In the genomic region with DNA sequence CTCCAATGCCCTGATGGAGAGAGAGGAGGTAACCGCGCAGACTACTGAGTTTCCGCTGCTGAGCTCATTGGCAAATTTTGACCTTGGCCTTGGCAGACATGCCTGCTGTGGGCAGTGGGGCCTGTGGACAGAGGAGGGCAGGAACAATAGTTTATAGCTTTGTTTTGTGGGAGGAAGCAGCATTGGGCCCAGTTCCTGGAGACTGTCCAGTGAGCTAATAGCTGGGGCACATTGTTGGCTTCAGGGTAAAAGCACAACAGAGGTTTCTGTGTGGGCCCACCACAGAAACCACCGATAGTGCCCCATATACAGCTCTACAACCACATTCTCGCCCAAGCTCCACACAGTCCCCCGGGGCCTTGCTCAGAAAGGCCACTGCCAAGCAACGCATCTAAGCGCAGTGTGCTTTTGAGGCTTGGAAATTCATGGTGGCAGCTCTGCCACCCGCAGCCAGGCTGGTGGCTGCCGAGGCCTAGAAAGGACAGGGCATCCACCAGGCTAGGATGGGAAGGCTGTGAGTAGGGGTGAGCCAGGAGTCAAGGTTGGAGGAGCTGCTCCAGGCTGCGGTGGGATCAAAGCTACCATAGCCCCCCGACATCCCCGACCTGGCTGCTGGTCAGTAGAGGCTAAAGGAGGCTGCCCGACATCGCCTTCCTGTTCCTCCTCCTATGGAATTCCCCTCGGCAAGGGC, we compare ENCODE assay signal across 1 cellular context.
TF ChIP-seq lines count a peak whose summit lies in the region.

No MANE protein-coding gene starts in this region.

TF ChIP-seq in SK-N-SH, 30 proteins besides CTCF, POLR2A, EP300 and RAD21 (continued from another document):
- no peak for TF ChIP-seq RCOR1 (IDR thresholded peaks at IDR 0.05; ENCODE audit: low read length)
- no peak for TF ChIP-seq YY1 (IDR thresholded peaks at IDR 0.05; ENCODE audit: low read depth)
- no peak for TF ChIP-seq EZH2phosphoT487 (IDR thresholded peaks at IDR 0.05; ENCODE audit: borderline replicate concordance, low read depth)
- TF ChIP-seq TEAD4 (IDR thresholded peaks at IDR 0.05; ENCODE audit: borderline replicate concordance, insufficient read depth), result no peak
- no peak for TF ChIP-seq CHD2 (IDR thresholded peaks at IDR 0.05; ENCODE audit: low read length, partially characterized antibody)
- TF ChIP-seq MXI1 (IDR thresholded peaks at IDR 0.05; ENCODE audit: low read depth, low read length), result no peak
- TF ChIP-seq ELF1 (IDR thresholded peaks at IDR 0.05), result no peak
- no peak for TF ChIP-seq TAF1 (IDR thresholded peaks at IDR 0.05; ENCODE audit: borderline replicate concordance, low read depth, low read length)
- no peak for TF ChIP-seq SIN3A (IDR thresholded peaks at IDR 0.05; ENCODE audit: borderline replicate concordance, low read depth, low read length)
- no peak for TF ChIP-seq NRF1 (IDR thresholded peaks at IDR 0.05; ENCODE audit: low read depth, low read length)
- TF ChIP-seq GATA2 (CRISPR knock-in tag; IDR thresholded peaks at IDR 0.05), result no peak
- TF ChIP-seq, protein P1, sequence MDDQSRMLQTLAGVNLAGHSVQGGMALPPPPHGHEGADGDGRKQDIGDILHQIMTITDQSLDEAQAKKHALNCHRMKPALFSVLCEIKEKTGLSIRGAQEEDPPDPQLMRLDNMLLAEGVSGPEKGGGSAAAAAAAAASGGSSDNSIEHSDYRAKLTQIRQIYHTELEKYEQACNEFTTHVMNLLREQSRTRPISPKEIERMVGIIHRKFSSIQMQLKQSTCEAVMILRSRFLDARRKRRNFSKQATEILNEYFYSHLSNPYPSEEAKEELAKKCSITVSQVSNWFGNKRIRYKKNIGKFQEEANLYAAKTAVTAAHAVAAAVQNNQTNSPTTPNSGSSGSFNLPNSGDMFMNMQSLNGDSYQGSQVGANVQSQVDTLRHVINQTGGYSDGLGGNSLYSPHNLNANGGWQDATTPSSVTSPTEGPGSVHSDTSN (IDR thresholded peaks at IDR 0.05), result no peak
